In the genomic region with DNA sequence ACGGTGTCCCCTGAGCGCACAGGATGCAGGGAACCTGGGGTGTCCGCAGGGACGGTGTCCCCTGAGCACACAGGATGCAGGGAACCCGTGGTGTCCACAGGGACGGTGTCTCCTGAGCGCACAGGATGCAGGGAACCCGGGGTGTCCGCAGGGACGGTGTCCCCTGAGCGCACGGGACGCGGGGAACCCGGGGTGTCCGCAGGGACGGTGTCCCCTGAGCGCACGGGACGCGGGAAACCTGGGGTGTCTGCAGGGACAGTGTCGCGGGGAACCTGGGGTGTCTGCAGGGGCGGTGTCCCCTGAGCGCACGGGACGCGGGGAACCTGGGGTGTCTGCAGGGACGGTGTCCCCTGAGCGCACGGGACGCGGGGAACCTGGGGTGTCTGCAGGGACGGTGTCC, we compare ENCODE assay signal across 1 cellular context. TPM values are rescaled to one million over a fixed set of nuclear protein-coding genes. Genes with fewer than 3 reads are reported as not detected.
"Had no signal": no experiment of that assay in that cellular context is flagged by ENCODE, and none has a peak within 500 bp of the region (broad histone marks: within the 10 kb centered on the region; RNA-seq: fewer than 3 reads in every experiment).

No MANE protein-coding gene starts in this region.

RNA-seq across cellular contexts. Expression of a gene that starts 47.6 kb away (rescaled TPM):
- total RNA-seq: activated naive CD4-positive, alpha-beta T cell treated with anti-CD3 and anti-CD28 coated beads for 36 hours had no signal
